ENCODE assay signal across 16 cellular contexts in genomic region chr4:83196936-83197335, GRCh38.
"Had no signal": no experiment of that assay in that cellular context is flagged by ENCODE, and none has a peak within 500 bp of the region (broad histone marks: within the 10 kb centered on the region; RNA-seq: fewer than 3 reads in every experiment).

No MANE protein-coding gene starts in this region.

- DNase-seq: activated CD4-positive, alpha-beta T cell treated with anti-CD3 and anti-CD28 coated beads, Interleukin-2, amount 50 U/mL, for 4 hours; activated CD4-positive, CD25-positive, alpha-beta regulatory T cell; activated effector memory CD4-positive, alpha-beta T cell treated with anti-CD3 and anti-CD28 coated beads, Interleukin-2, amount 50 U/mL, for 16 hours; activated T-cell treated with anti-CD3 and anti-CD28 coated beads, Interleukin-2, amount 50 U/mL, for 4 hours; anterior cingulate cortex; foreskin melanocyte; head of caudate nucleus; left cardiac atrium; ovary; stimulated activated CD4-positive, alpha-beta T cell treated with anti-CD3 and anti-CD28 coated beads, Interleukin-4, amount 100 ng/mL, for 4 hours; T-helper 17 cell; tibial artery had no signal

- H3K27ac Mint-ChIP-seq: activated naive CD8-positive, alpha-beta T cell; T-helper 17 cell had no signal

- H3K27me3 Mint-ChIP-seq: activated naive CD8-positive, alpha-beta T cell; T-helper 17 cell had no signal

- H3K36me3 ChIP-seq: ovary, tibial artery had no signal

- H3K4me1 ChIP-seq: tibial artery had no signal

- H3K4me3 Mint-ChIP-seq: activated naive CD8-positive, alpha-beta T cell; activated T-cell treated with anti-CD3 and anti-CD28 coated beads, Interleukin-2, amount 50 U/mL, for 4 hours; T-helper 17 cell had no signal

- H3K4me3 ChIP-seq: lung, mucosa of descending colon, ovary, tibial artery had no signal

- FAIRE-seq: TTC549 had no signal

- H3K27ac ChIP-seq: ovary, tibial artery had no signal

- H3K9me3 Mint-ChIP-seq: activated T-cell treated with anti-CD3 and anti-CD28 coated beads, Interleukin-2, amount 50 U/mL, for 4 hours had no signal

- H3K9me3 ChIP-seq: mucosa of descending colon, ovary, tibial artery had no signal

- ATAC-seq: activated T-cell treated with anti-CD3 and anti-CD28 coated beads, Interleukin-2, amount 50 U/mL, for 4 hours; T-helper 17 cell had no signal

- H3K27me3 ChIP-seq: ovary, tibial artery had no signal
